13 cellular contexts compared by ENCODE assay signal in genomic region chr5:14741721-14742426, GRCh38.
DNase-seq lines count a peak whose midpoint lies in the region; ATAC-seq and TF ChIP-seq lines count a peak whose summit lies in the region.
"Had no signal": no experiment of that assay in that cellular context is flagged by ENCODE, and none has a peak within 500 bp of the region (broad histone marks: within the 10 kb centered on the region; RNA-seq: fewer than 3 reads in every experiment).

No MANE protein-coding gene starts in this region.

- DNase-seq in H7 (peak; percentile 54), NCI-H82 (lab: John Stamatoyannopoulos, UW) (peak; percentile 56), endodermal cell (no peak), kidney tubule cell (ENCODE audit: low spot score) (no peak), MCF 10A (ENCODE audit: unreplicated experiment) (no peak), SK-N-SH (no peak)
- DNase-seq: activated B cell treated with CpG ODN at 0.5 μM for 24 hours; activated naive CD4-positive, alpha-beta T cell; foreskin keratinocyte; NCI-H1436; nephron progenitor cell had no signal

- CTCF ChIA-PET in MCF 10A (lab: Yijun Ruan, JAX) = interaction anchor here (0.8 to 2.4 kb wide), 3 partner anchors 14 to 259 kb away, joined by 3 to 10 read pairs (median 9); no protein-coding TSS in a partner anchor
- CTCF ChIA-PET in SK-N-SH (lab: Yijun Ruan, JAX) = interaction anchor here (1.1 to 4.4 kb wide), 3 partner anchors 14 to 261 kb away, joined by 3 to 26 read pairs (median 16); no protein-coding TSS in a partner anchor

- H3F3A ChIP-seq in SK-N-SH (replicated peaks; ENCODE audit: insufficient read depth) = peaks cover 26% of the 10 kb centered on the region

- POLR2A ChIA-PET in MCF 10A (lab: Yijun Ruan, JAX) (no interaction called here), SK-N-SH (lab: Yijun Ruan, JAX) (no interaction called here)

- no peaks in the 10 kb centered on the region for H3K9me2 ChIP-seq in SK-N-SH

- H3K27ac Mint-ChIP-seq in endodermal cell (no peak overlapping the region), MCF 10A (ENCODE audit: low read depth, unreplicated experiment) (no peak overlapping the region)
- H3K27ac Mint-ChIP-seq: activated B cell treated with CpG ODN at 0.5 μM for 24 hours had no signal

- H3K36me3 ChIP-seq in BLaER1 treated with 17β-estradiol and CSF1 and Interleukin-3, amounts not matched to agents 10 nM and 100 nM = peaks cover 21 to 94% (median 48%) of the 10 kb centered on the region in 11 experiments
- H3K36me3 ChIP-seq in H7 (replicated peaks; ENCODE audit: control insufficient read depth, insufficient read depth, low read length) (no peaks in the 10 kb centered on the region), endodermal cell (ENCODE audit: control insufficient read depth, insufficient read depth, low read length) (peaks cover 8% of the 10 kb centered on the region), SK-N-SH (replicated peaks in 1 of 2; ENCODE audit: control insufficient read depth in 1 of 2, insufficient read depth in 2 of 2, low read length in 1 of 2) (peaks cover 3 to 19% of the 10 kb centered on the region in 2 experiments)

- 91 to 92% methylated on average over 9 to 11 of the region's 11 CpGs for WGBS in endodermal cell (ENCODE audit: insufficient coverage in 1 of 2, insufficient read length in 1 of 2), 2 experiments
- WGBS in SK-N-SH (ENCODE audit: low lambda C conversion rate) = 97% methylated on average over 5 of the region's 11 CpGs

- no peaks in the 10 kb centered on the region for H3K79me2 ChIP-seq in SK-N-SH (ENCODE audit: insufficient read depth)

- intact Hi-C loops in MCF 10A (cut with micrococcal nuclease) = no loop called here

- ATAC-seq in HG02981 (IDR thresholded peaks at IDR 0.05; ENCODE audit: unreplicated experiment) = no peak
- ATAC-seq: foreskin keratinocyte had no signal

- no peak overlapping the region for H3K4me3 Mint-ChIP-seq in endodermal cell
- H3K4me3 Mint-ChIP-seq in MCF 10A (ENCODE audit: unreplicated experiment) = no peak overlapping the region
- H3K4me3 Mint-ChIP-seq: activated B cell treated with CpG ODN at 0.5 μM for 24 hours, nephron progenitor cell had no signal

- peak overlapping the region in 4 of 11 experiments; percentile 20 to 39 (median 27); a peak in 5 of 22 replicates for H3K27ac ChIP-seq in BLaER1 treated with 17β-estradiol and CSF1 and Interleukin-3, amounts not matched to agents 10 nM and 100 nM
- H3K27ac ChIP-seq in endodermal cell (ENCODE audit: low read depth, low read length) (peak overlapping the region; percentile 15), SK-N-SH (ENCODE audit: low read depth in 2 of 2, low read length in 1 of 2) (no peak overlapping the region)
- H3K27ac ChIP-seq: foreskin keratinocyte had no signal

- no peak overlapping the region for H2AFZ ChIP-seq in SK-N-SH (ENCODE audit: low read depth)

- H3K4me3 ChIP-seq in BLaER1 treated with 17β-estradiol and CSF1 and Interleukin-3, amounts not matched to agents 10 nM and 100 nM = no peak overlapping the region; a peak in 1 of 20 replicates
- H3K4me3 ChIP-seq in H7 (ENCODE audit: insufficient read depth, low read depth, low read length) = no peak overlapping the region
- H3K4me3 ChIP-seq in endodermal cell (ENCODE audit: low read length) = no peak overlapping the region
- no peak overlapping the region for H3K4me3 ChIP-seq in SK-N-SH (ENCODE audit: low read depth in 2 of 2, low read length in 1 of 2)

- no peak for TF ChIP-seq CTCF in endodermal cell (conservative IDR thresholded peaks at IDR 0.05)
- TF ChIP-seq CTCF in MCF 10A (IDR thresholded peaks at IDR 0.05; ENCODE audit: unreplicated experiment) = no peak
- TF ChIP-seq CTCF in SK-N-SH (IDR thresholded peaks at IDR 0.05) = no peak

- H3K27me3 Mint-ChIP-seq in endodermal cell (ENCODE audit: insufficient read depth) (no peaks in the 10 kb centered on the region), MCF 10A (ENCODE audit: insufficient read depth, unreplicated experiment) (no peaks in the 10 kb centered on the region)
- H3K27me3 Mint-ChIP-seq: activated B cell treated with CpG ODN at 0.5 μM for 24 hours had no signal

- peaks cover 2% of the 10 kb centered on the region for H3K4me1 Mint-ChIP-seq in endodermal cell
- H3K4me1 Mint-ChIP-seq in MCF 10A (ENCODE audit: insufficient read depth, unreplicated experiment) = peaks cover 19% of the 10 kb centered on the region

- BruUV-seq in MCF 10A (replicated peaks; lab: Mats Ljungman, UMichigan) = no TSS peak

- H4K20me1 ChIP-seq in BLaER1 treated with 17β-estradiol and CSF1 and Interleukin-3, amounts not matched to agents 10 nM and 100 nM = peaks cover 0 to 48% (median 5%) of the 10 kb centered on the region in 11 experiments; a peak in 7 of 22 replicates
- H4K20me1 ChIP-seq in SK-N-SH (ENCODE audit: insufficient read depth) = no peaks in the 10 kb centered on the region

- no peaks in the 10 kb centered on the region for H3K9me3 ChIP-seq in BLaER1 treated with 17β-estradiol and CSF1 and Interleukin-3, amounts not matched to agents 10 nM and 100 nM (replicated peaks in 1 of 11)
- no peaks in the 10 kb centered on the region for H3K9me3 ChIP-seq in endodermal cell (ENCODE audit: control insufficient read depth, low read length)
- H3K9me3 ChIP-seq in SK-N-SH = no peaks in the 10 kb centered on the region

- H3K36me3 Mint-ChIP-seq in endodermal cell (ENCODE audit: low read depth) = peaks cover 3% of the 10 kb centered on the region
- H3K36me3 Mint-ChIP-seq in MCF 10A (ENCODE audit: insufficient read depth, unreplicated experiment) = peaks cover 29% of the 10 kb centered on the region

- peak overlapping the region in 3 of 11 experiments; percentile 3 to 23 (median 4); a peak in 2 of 22 replicates for H3K9ac ChIP-seq in BLaER1 treated with 17β-estradiol and CSF1 and Interleukin-3, amounts not matched to agents 10 nM and 100 nM
- H3K9ac ChIP-seq in endodermal cell (ENCODE audit: extremely low read depth, low read length, poor library complexity, severe bottlenecking) (no peak overlapping the region), SK-N-SH (no peak overlapping the region)

- no peaks in the 10 kb centered on the region for H3K27me3 ChIP-seq in BLaER1 treated with 17β-estradiol and CSF1 and Interleukin-3, amounts not matched to agents 10 nM and 100 nM
- no peaks in the 10 kb centered on the region for H3K27me3 ChIP-seq in H7 (ENCODE audit: control insufficient read depth, insufficient read depth, low read length)
- no peaks in the 10 kb centered on the region for H3K27me3 ChIP-seq in endodermal cell (ENCODE audit: control insufficient read depth, insufficient read depth, low read length, poor library complexity, severe bottlenecking)
- H3K27me3 ChIP-seq in SK-N-SH (ENCODE audit: insufficient read depth) = no peaks in the 10 kb centered on the region
- H3K27me3 ChIP-seq: foreskin keratinocyte had no signal

- TF ChIP-seq RAD21 in SK-N-SH (IDR thresholded peaks at IDR 0.05; ENCODE audit: low read length) = no peak

- no peaks in the 10 kb centered on the region for H3K9me3 Mint-ChIP-seq in endodermal cell
- no peaks in the 10 kb centered on the region for H3K9me3 Mint-ChIP-seq in MCF 10A (ENCODE audit: unreplicated experiment)
- H3K9me3 Mint-ChIP-seq: activated B cell treated with CpG ODN at 0.5 μM for 24 hours, nephron progenitor cell had no signal

- TF ChIP-seq EP300 in SK-N-SH (IDR thresholded peaks at IDR 0.05; ENCODE audit: borderline replicate concordance in 1 of 2, low read depth in 1 of 2, low read length in 1 of 2) = no peak

- H3K4me2 ChIP-seq in BLaER1 treated with 17β-estradiol and CSF1 and Interleukin-3, amounts not matched to agents 10 nM and 100 nM = peak overlapping the region; percentile 50 to 87 (median 76)
- H3K4me2 ChIP-seq in SK-N-SH = no peak overlapping the region

- peaks cover 56 to 97% (median 88%) of the 10 kb centered on the region in 10 experiments for H3K4me1 ChIP-seq in BLaER1 treated with 17β-estradiol and CSF1 and Interleukin-3, amounts not matched to agents 10 nM and 100 nM
- no peaks in the 10 kb centered on the region for H3K4me1 ChIP-seq in endodermal cell (ENCODE audit: control insufficient read depth, insufficient read depth, low read length)
- peaks cover 0 to 29% of the 10 kb centered on the region in 2 experiments; a peak in 3 of 4 replicates for H3K4me1 ChIP-seq in SK-N-SH (ENCODE audit: control insufficient read depth in 1 of 2, insufficient read depth in 2 of 2, low read depth in 1 of 2, low read length in 1 of 2)

TF ChIP-seq in SK-N-SH, 30 proteins besides CTCF, POLR2A, EP300 and RAD21:
- TF ChIP-seq JUND (IDR thresholded peaks at IDR 0.05) (no peak), REST (IDR thresholded peaks at IDR 0.05; ENCODE audit: low read depth, low read length) (no peak), NFIC (IDR thresholded peaks at IDR 0.05; ENCODE audit: borderline replicate concordance) (no peak), FOSL2 (IDR thresholded peaks at IDR 0.05; ENCODE audit: borderline replicate concordance, low read depth) (no peak), GATA2 (CRISPR knock-in tag; IDR thresholded peaks at IDR 0.05) (no peak)
TF ChIP-seq in SK-N-SH: peak in this region for 0.

Comparison
In these comparisons a context has a peak if more than half of its experiments do, and no peak if none do; other contexts are left out.
1. DNase-seq: peak in H7 (single experiment) and NCI-H82 (single experiment); none in endodermal cell (single experiment), kidney tubule cell (single experiment), MCF 10A (single experiment) and SK-N-SH (single experiment).